In genomic region chr2:45300026-45300750, GRCh38 we compare ENCODE assay signal across 15 cellular contexts.
DNase-seq lines count a peak whose midpoint lies in the region; ATAC-seq and TF ChIP-seq lines count a peak whose summit lies in the region.
"Had no signal": no experiment of that assay in that cellular context is flagged by ENCODE, and none has a peak within 500 bp of the region (broad histone marks: within the 10 kb centered on the region; RNA-seq: fewer than 3 reads in every experiment).

No MANE protein-coding gene starts in this region.

- no peaks in the 10 kb centered on the region for H3K79me2 ChIP-seq in hepatocyte

- DNase-seq in A673 (ENCODE audit: low spot score) = peak; percentile 5
- peak; percentile 79 for DNase-seq in NCI-H1105 (lab: John Stamatoyannopoulos, UW)
- peak; percentile 96 for DNase-seq in NCI-H345 treated with DMSO at 0.1 percent for 48 hours (lab: John Stamatoyannopoulos, UW; ENCODE audit: unreplicated experiment)
- DNase-seq in hepatocyte (ENCODE audit: low spot score) = peak; percentile 39
- DNase-seq in activated T-cell treated with anti-CD3 and anti-CD28 coated beads, Interleukin-2, amount 50 U/mL, for 4 hours = no peak
- no peak for DNase-seq in naive thymus-derived CD8-positive, alpha-beta T cell
- DNase-seq: activated CD4-positive, alpha-beta memory T cell treated with anti-CD3 and anti-CD28 coated beads for 36 hours; HFFc6; MG63 had no signal

- H3K27me3 ChIP-seq in A673 (replicated peaks; ENCODE audit: insufficient read depth, low read depth, low read length, poor library complexity) (peaks cover 13% of the 10 kb centered on the region), hepatocyte (no peaks in the 10 kb centered on the region)
- H3K27me3 ChIP-seq: ascending aorta had no signal

- no peaks in the 10 kb centered on the region for H3K4me1 Mint-ChIP-seq in activated T-cell treated with anti-CD3 and anti-CD28 coated beads, Interleukin-2, amount 50 U/mL, for 4 hours (ENCODE audit: low read depth)
- no peaks in the 10 kb centered on the region for H3K4me1 Mint-ChIP-seq in naive thymus-derived CD8-positive, alpha-beta T cell
- H3K4me1 Mint-ChIP-seq: memory B cell had no signal

- H3K4me3 Mint-ChIP-seq in activated T-cell treated with anti-CD3 and anti-CD28 coated beads, Interleukin-2, amount 50 U/mL, for 4 hours = no peak overlapping the region
- no peak overlapping the region for H3K4me3 Mint-ChIP-seq in naive thymus-derived CD8-positive, alpha-beta T cell
- H3K4me3 Mint-ChIP-seq: activated CD4-positive, alpha-beta memory T cell treated with anti-CD3 and anti-CD28 coated beads for 36 hours; HFFc6; memory B cell had no signal

- H3K36me3 ChIP-seq in A673 (ENCODE audit: insufficient read depth, low read length, poor library complexity, severe bottlenecking) (no peaks in the 10 kb centered on the region), hepatocyte (replicated peaks; ENCODE audit: insufficient read depth, low read depth) (no peaks in the 10 kb centered on the region)
- H3K36me3 ChIP-seq: ascending aorta, MG63 had no signal

- no peak for TF ChIP-seq CTCF in A673 (conservative IDR thresholded peaks at IDR 0.05; ENCODE audit: low read depth, low read length)
- TF ChIP-seq CTCF in hepatocyte (IDR thresholded peaks at IDR 0.05; ENCODE audit: poor library complexity) = no peak

- H3K27ac ChIP-seq in A673 (ENCODE audit: low read depth, low read length, poor library complexity, severe bottlenecking) = no peak overlapping the region
- H3K27ac ChIP-seq in hepatocyte = no peak overlapping the region
- H3K27ac ChIP-seq: A549, ascending aorta, skin epidermis had no signal

- ATAC-seq in activated T-cell treated with anti-CD3 and anti-CD28 coated beads, Interleukin-2, amount 50 U/mL, for 4 hours = no peak
- ATAC-seq in GM19463 (IDR thresholded peaks at IDR 0.05; ENCODE audit: unreplicated experiment) = no peak
- ATAC-seq in naive thymus-derived CD8-positive, alpha-beta T cell = no peak
- ATAC-seq in GM21723 (IDR thresholded peaks at IDR 0.05; ENCODE audit: unreplicated experiment) = no peak
- ATAC-seq: A549 had no signal

- H2AFZ ChIP-seq in hepatocyte = no peak overlapping the region

- H3K27me3 Mint-ChIP-seq in activated T-cell treated with anti-CD3 and anti-CD28 coated beads, Interleukin-2, amount 50 U/mL, for 4 hours (ENCODE audit: low read depth) = peaks cover 14% of the 10 kb centered on the region
- peaks cover 0 to 20% (median 12%) of the 10 kb centered on the region in 5 donors for H3K27me3 Mint-ChIP-seq in naive thymus-derived CD8-positive, alpha-beta T cell

- CTCF ChIA-PET in A673 (lab: Charles Lee) = no interaction called here

- H3K4me3 ChIP-seq in A673 (ENCODE audit: low read depth, low read length, poor library complexity, severe bottlenecking) (no peak overlapping the region), hepatocyte (no peak overlapping the region)
- H3K4me3 ChIP-seq: A549, ascending aorta, MG63, skin epidermis had no signal

- intact Hi-C loops in A673 (cut with micrococcal nuclease; ENCODE audit: unreplicated experiment) = no loop called here

- H4K20me1 ChIP-seq in hepatocyte (ENCODE audit: insufficient read depth, poor library complexity, severe bottlenecking) = no peaks in the 10 kb centered on the region

- no peaks in the 10 kb centered on the region for H3K9me2 ChIP-seq in hepatocyte (replicated peaks; ENCODE audit: insufficient read depth)

- no peaks in the 10 kb centered on the region for H3K9me3 ChIP-seq in A673 (ENCODE audit: low read depth, low read length, poor library complexity, severe bottlenecking)
- H3K9me3 ChIP-seq in hepatocyte (ENCODE audit: low read depth) = no peaks in the 10 kb centered on the region
- H3K9me3 ChIP-seq: A549, ascending aorta, MG63 had no signal

- H3K4me1 ChIP-seq in A673 (ENCODE audit: insufficient read depth, low read length, poor library complexity, severe bottlenecking) = no peaks in the 10 kb centered on the region
- H3K4me1 ChIP-seq in hepatocyte (ENCODE audit: insufficient read depth) = no peaks in the 10 kb centered on the region
- H3K4me1 ChIP-seq: A549 had no signal

- BruUV-seq in A673 (replicated peaks; lab: Mats Ljungman, UMichigan) = no TSS peak

- no peak overlapping the region for H3K4me2 ChIP-seq in hepatocyte
- H3K4me2 ChIP-seq: A549 had no signal

- no peak overlapping the region for H3K27ac Mint-ChIP-seq in naive thymus-derived CD8-positive, alpha-beta T cell
- H3K27ac Mint-ChIP-seq: activated CD4-positive, alpha-beta memory T cell treated with anti-CD3 and anti-CD28 coated beads for 36 hours; HFFc6; memory B cell had no signal

- no peaks in the 10 kb centered on the region for H3K36me3 Mint-ChIP-seq in activated T-cell treated with anti-CD3 and anti-CD28 coated beads, Interleukin-2, amount 50 U/mL, for 4 hours (ENCODE audit: insufficient read depth)
- H3K36me3 Mint-ChIP-seq in naive thymus-derived CD8-positive, alpha-beta T cell = no peaks in the 10 kb centered on the region
- H3K36me3 Mint-ChIP-seq: activated CD4-positive, alpha-beta memory T cell treated with anti-CD3 and anti-CD28 coated beads for 36 hours; memory B cell had no signal

- WGBS in hepatocyte (ENCODE audit: low lambda C conversion rate, missing lambda C conversion rate) = 87% methylated on average over 4 of the region's 4 CpGs

- POLR2A ChIA-PET in A673 (lab: Charles Lee; ENCODE audit: low non-redundant PET) = no interaction called here
- POLR2A ChIA-PET in naive thymus-derived CD8-positive, alpha-beta T cell (lab: Charles Lee) = no interaction called here

- H3K9me3 Mint-ChIP-seq in activated T-cell treated with anti-CD3 and anti-CD28 coated beads, Interleukin-2, amount 50 U/mL, for 4 hours = no peaks in the 10 kb centered on the region
- no peaks in the 10 kb centered on the region for H3K9me3 Mint-ChIP-seq in naive thymus-derived CD8-positive, alpha-beta T cell
- H3K9me3 Mint-ChIP-seq: activated CD4-positive, alpha-beta memory T cell treated with anti-CD3 and anti-CD28 coated beads for 36 hours; HFFc6; memory B cell had no signal

Comparison
In these comparisons a context has a peak if more than half of its experiments do, and no peak if none do; other contexts are left out.
1. DNase-seq: peak in A673 (single experiment), NCI-H1105 (single experiment), NCI-H345 treated with DMSO at 0.1 percent for 48 hours (single experiment) and hepatocyte (single experiment); none in activated T-cell treated with anti-CD3 and anti-CD28 coated beads, Interleukin-2, amount 50 U/mL, for 4 hours (single experiment) and naive thymus-derived CD8-positive, alpha-beta T cell (0 of 10).